In genomic region chr14:28767851-28768548, GRCh38 we compare ENCODE assay signal across 11 cellular contexts. TPM values are rescaled to one million over a fixed set of nuclear protein-coding genes. Genes with fewer than 3 reads are reported as not detected.
DNase-seq lines count a peak whose midpoint lies in the region; ATAC-seq, FAIRE-seq and TF ChIP-seq lines count a peak whose summit lies in the region.
"Had no signal": no experiment of that assay in that cellular context is flagged by ENCODE, and none has a peak within 500 bp of the region (broad histone marks: within the 10 kb centered on the region; RNA-seq: fewer than 3 reads in every experiment).

No MANE protein-coding gene starts in this region.

- H2BK12ac ChIP-seq in H1 (ENCODE audit: low read depth, low read length): peak overlapping the region; percentile 93; the same call in 1 of the 2 replicates

- peaks cover 2 to 18% (median 8%) of the 10 kb centered on the region in 4 experiments; a peak in 3 of 7 replicates for H3K4me1 ChIP-seq in H1 (replicated peaks in 1 of 4; ENCODE audit: control insufficient read depth in 3 of 4, insufficient read depth in 4 of 4, low read length in 3 of 4)
- H3K4me1 ChIP-seq in neural progenitor cell: peaks cover 3% of the 10 kb centered on the region

- H4K91ac ChIP-seq in H1 (replicated peaks; ENCODE audit: insufficient read length, low read length): no peak overlapping the region

- peak overlapping the region; percentile 46 for H3K27ac Mint-ChIP-seq in neural progenitor cell

- ATAC-seq in GM19467 (IDR thresholded peaks at IDR 0.05; ENCODE audit: unreplicated experiment): no peak

- H2BK5ac ChIP-seq in H1 (ENCODE audit: low read depth, low read length): peak overlapping the region; percentile 50; the same call in 1 of the 2 replicates

- peaks cover 65% of the 10 kb centered on the region for H3K27me3 Mint-ChIP-seq in neural progenitor cell (ENCODE audit: insufficient read depth, low read depth)

- TF ChIP-seq CTCF in H1 (IDR thresholded peaks at IDR 0.05; ENCODE audit: control extremely low read depth in 1 of 3, insufficient read depth in 1 of 3, low read depth in 1 of 3, low read length in 3 of 3): peak; percentile 45 to 69 (median 61)
- TF ChIP-seq CTCF in neural progenitor cell (IDR thresholded peaks at IDR 0.05): peak; percentile 50

- peaks cover 2 to 9% of the 10 kb centered on the region in 2 experiments for H4K20me1 ChIP-seq in H1 (replicated peaks in 1 of 2; ENCODE audit: control insufficient read depth in 1 of 2, insufficient read depth in 2 of 2, low read length in 2 of 2)
- H4K20me1 ChIP-seq in neural progenitor cell (ENCODE audit: low read depth): peaks cover 52% of the 10 kb centered on the region

- H3F3A ChIP-seq in neural progenitor cell (ENCODE audit: low read depth): peaks cover 29% of the 10 kb centered on the region

- H3K4me1 Mint-ChIP-seq in neural progenitor cell: peaks cover 6% of the 10 kb centered on the region

- H3K36me3 Mint-ChIP-seq in neural progenitor cell: no peaks in the 10 kb centered on the region

- no peak overlapping the region for H3K56ac ChIP-seq in H1 (replicated peaks; ENCODE audit: insufficient read length, low read depth, low read length)

- H2AFZ ChIP-seq in H1 (ENCODE audit: low read length): peak overlapping the region; percentile 95; the same call in 1 of the 2 replicates
- H2AFZ ChIP-seq in neural progenitor cell (replicated peaks): peak overlapping the region; percentile 81

- no peaks in the 10 kb centered on the region for H3K79me1 ChIP-seq in H1 (ENCODE audit: low read depth, low read length)

- H3K9ac ChIP-seq in H1 (replicated peaks in 1 of 4; ENCODE audit: extremely low read depth in 1 of 4, low read depth in 3 of 4, low read length in 3 of 4) (no peak overlapping the region), neural progenitor cell (no peak overlapping the region)

- no peak for TF ChIP-seq EP300 in H1 (IDR thresholded peaks at IDR 0.05; ENCODE audit: borderline replicate concordance in 1 of 2, low read depth in 2 of 2, low read length in 2 of 2)

- H2BK120ac ChIP-seq in H1 (replicated peaks; ENCODE audit: low read depth, low read length): no peak overlapping the region

- H3K27ac ChIP-seq in H1 (ENCODE audit: low read depth, low read length) (no peak overlapping the region), neural progenitor cell (no peak overlapping the region)
- H3K27ac ChIP-seq: SK-N-MC, tibial artery had no signal

- H3K4me3 ChIP-seq in H1 (ENCODE audit: extremely low read depth in 1 of 4, insufficient read depth in 2 of 4, low read depth in 3 of 4, low read length in 4 of 4): peak overlapping the region; percentile 30 to 51 (median 34)
- peak overlapping the region; percentile 36 for H3K4me3 ChIP-seq in neural progenitor cell

- peak in 1 of 2 experiments; percentile 22; a peak in 2 of 4 replicates for TF ChIP-seq RAD21 in H1 (IDR thresholded peaks at IDR 0.05 in 1 of 2, conservative IDR thresholded peaks at IDR 0.05 in 1 of 2; ENCODE audit: low read depth in 2 of 2, low read length in 2 of 2)

- H3K36me3 ChIP-seq in H1 (ENCODE audit: control insufficient read depth in 2 of 4, insufficient read depth in 4 of 4, low read length in 3 of 4): no peaks in the 10 kb centered on the region
- H3K36me3 ChIP-seq in neural progenitor cell: no peaks in the 10 kb centered on the region
- H3K36me3 ChIP-seq: tibial artery had no signal

- no peak for TF ChIP-seq POLR2A in H1 (IDR thresholded peaks at IDR 0.05; ENCODE audit: control extremely low read depth in 1 of 2, low read depth in 2 of 2, low read length in 2 of 2)

- WGBS in H1 (ENCODE audit: extremely low coverage in 1 of 2, insufficient coverage in 1 of 2, insufficient read length in 1 of 2, insufficient replicate concordance in 2 of 2, low coverage in 1 of 2, low lambda C conversion rate in 2 of 2, missing lambda C conversion rate in 1 of 2), 2 experiments: 3% methylated on average over 63 of the region's 65 CpGs; no CpG with 5 or more reads in 1 of the 2 experiments

- no peak for FAIRE-seq in H1 (lab: Jason Lieb, UNC)

- H3K9me3 ChIP-seq in H1 (ENCODE audit: insufficient read depth in 2 of 2, low read depth in 1 of 2, low read length in 1 of 2) (no peaks in the 10 kb centered on the region), neural progenitor cell (ENCODE audit: low read depth) (no peaks in the 10 kb centered on the region)

- peaks cover 17% of the 10 kb centered on the region for H3K23me2 ChIP-seq in H1 (ENCODE audit: low read depth, low read length)

- no peak overlapping the region for H3K23ac ChIP-seq in H1 (ENCODE audit: insufficient read length)

- H3K79me2 ChIP-seq in H1 (ENCODE audit: control insufficient read depth in 1 of 2, insufficient read depth in 2 of 2, low read length in 2 of 2): no peaks in the 10 kb centered on the region
- no peaks in the 10 kb centered on the region for H3K79me2 ChIP-seq in neural progenitor cell (ENCODE audit: low read depth)

- DNase-seq in DMS53 (lab: John Stamatoyannopoulos, UW) (peak; percentile 15), DMS53 treated with DMSO at 0.1 percent for 48 hours (lab: John Stamatoyannopoulos, UW; ENCODE audit: unreplicated experiment) (no peak), NCI-H446 (lab: John Stamatoyannopoulos, UW) (peak; percentile 62 to 79), H1 (ENCODE audit: low read depth in 1 of 2, low spot score in 2 of 2) (peak in 1 of 2 experiments; percentile 88), neural progenitor cell (ENCODE audit: low spot score) (peak; percentile 78)
- no peak for DNase-seq in activated CD4-positive, CD25-positive, alpha-beta regulatory T cell (lab: John Stamatoyannopoulos, UW)
- no peak for DNase-seq in stimulated activated naive CD4-positive, alpha-beta T cell treated with Interleukin-2 at 50 U/mL for 16 hours (lab: John Stamatoyannopoulos, UW)
- DNase-seq: 8988T, tibial artery had no signal

- POLR2A ChIA-PET in H1 (lab: Charles Lee; ENCODE audit: partially characterized antibody): interaction anchor here (1.2 kb wide), 1 partner anchor 9 kb away, joined by 4 read pairs; no protein-coding TSS in a partner anchor

- peaks cover 2% of the 10 kb centered on the region for H3K9me3 Mint-ChIP-seq in neural progenitor cell

- H2BK20ac ChIP-seq in H1 (ENCODE audit: low read length): no peak overlapping the region; the same call in 1 of the 2 replicates

- H3K27me3 ChIP-seq in H1 (replicated peaks in 1 of 4; ENCODE audit: control insufficient read depth in 3 of 4, extremely low read depth in 1 of 4, insufficient read depth in 3 of 4, low read length in 3 of 4): peaks cover 46 to 85% (median 73%) of the 10 kb centered on the region in 4 experiments
- peaks cover 100% of the 10 kb centered on the region for H3K27me3 ChIP-seq in neural progenitor cell

- H3K18ac ChIP-seq in H1 (ENCODE audit: extremely low read depth, low read length): peak overlapping the region; percentile 66; the same call in 1 of the 2 replicates

- H4K8ac ChIP-seq in H1 (ENCODE audit: extremely low read depth, insufficient read depth, low read length): peak overlapping the region; percentile 45

- CTCF ChIA-PET in H1 (lab: Charles Lee; ENCODE audit: partially characterized antibody): interaction anchor here (1.3 to 6.7 kb wide), 2 partner anchors 12 kb away, joined by 9 to 63 read pairs; no protein-coding TSS in a partner anchor

- peak overlapping the region; percentile 89 for H3K4me3 Mint-ChIP-seq in neural progenitor cell

- H3K4me2 ChIP-seq in H1 (ENCODE audit: insufficient read depth in 1 of 2, low read depth in 2 of 2, low read length in 2 of 2) (peak overlapping the region; percentile 79 to 85), neural progenitor cell (peak overlapping the region; percentile 36)

- H2AK5ac ChIP-seq in H1 (ENCODE audit: low read depth, low read length): no peak overlapping the region

- no peak overlapping the region for H3K4ac ChIP-seq in H1 (replicated peaks; ENCODE audit: insufficient read length, low read depth, low read length)

- H2BK15ac ChIP-seq in H1 (ENCODE audit: low read length): no peak overlapping the region

- no peak overlapping the region for H3K14ac ChIP-seq in H1 (ENCODE audit: insufficient read length)

- H4K5ac ChIP-seq in H1 (ENCODE audit: insufficient read length, low read depth, low read length): no peak overlapping the region

TF ChIP-seq in H1, 55 proteins besides CTCF, POLR2A, EP300 and RAD21 (continues in another document):
- TF ChIP-seq, protein P1, sequence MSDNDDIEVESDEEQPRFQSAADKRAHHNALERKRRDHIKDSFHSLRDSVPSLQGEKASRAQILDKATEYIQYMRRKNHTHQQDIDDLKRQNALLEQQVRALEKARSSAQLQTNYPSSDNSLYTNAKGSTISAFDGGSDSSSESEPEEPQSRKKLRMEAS (IDR thresholded peaks at IDR 0.05): peak; percentile 81
- no peak for TF ChIP-seq CREB1 (IDR thresholded peaks at IDR 0.05)
- no peak for TF ChIP-seq CBX5 (IDR thresholded peaks at IDR 0.05; ENCODE audit: low read depth, low read length)
- TF ChIP-seq E2F6 (IDR thresholded peaks at IDR 0.05): peak; percentile 78
- no peak for TF ChIP-seq JUND (IDR thresholded peaks at IDR 0.05; ENCODE audit: low read length)
- no peak for TF ChIP-seq TAF1 (IDR thresholded peaks at IDR 0.05; ENCODE audit: low read depth, low read length)
- TF ChIP-seq POLR2AphosphoS5 (IDR thresholded peaks at IDR 0.05; ENCODE audit: low read depth, low read length): no peak
- no peak for TF ChIP-seq BRCA1 (IDR thresholded peaks at IDR 0.05; ENCODE audit: low read depth, low read length)
- TF ChIP-seq CTBP2 (IDR thresholded peaks at IDR 0.05; ENCODE audit: borderline replicate concordance, insufficient read depth, insufficient read length, low read length): peak; percentile 92
- peak; percentile 97 for TF ChIP-seq RNF2 (IDR thresholded peaks at IDR 0.05; ENCODE audit: borderline replicate concordance, low read depth, low read length, missing control alignments, poor library complexity, severe bottlenecking)
- TF ChIP-seq CEBPB (IDR thresholded peaks at IDR 0.05; ENCODE audit: low read depth, low read length): no peak

RNA-seq across cellular contexts. Expression of gene FOXG1, which starts 1.4 kb away (rescaled TPM):
- total RNA-seq in H1 (2021; fragmentation: NEBNext Ultra II Directional; extraction: Animal tissue kit (Norgen Biotek cat#: 25700)): 0.24 and 0.29 TPM in 2 replicates
- polyA plus RNA-seq in H1 (2011; rRNA removed): 0.03 and 0.08 TPM in 2 replicates
- polyA plus RNA-seq in H1 (2011; cell fraction: cytosol; rRNA removed): 0.03 TPM
- polyA plus RNA-seq in H1 (2011; cell fraction: nucleus; rRNA removed): 0.09 TPM
- polyA plus RNA-seq in H1 (2012, experiment 1 of 2): 0.05 to 0.12 TPM (median 0.11 TPM) in 4 replicates
- 0.07 TPM for polyA plus RNA-seq in H1 (2012, experiment 2 of 2)
- 0.14 TPM for polyA plus RNA-seq in H1 (2013, experiment 1 of 2)
- polyA plus RNA-seq in H1 (2013, experiment 2 of 2): 0.13 TPM
- polyA minus RNA-seq in H1 (2011; rRNA and poly(A)+ RNA removed): not detected in 2 replicates
- not detected for polyA minus RNA-seq in H1 (2011; cell fraction: cytosol; rRNA and poly(A)+ RNA removed)
- not detected for polyA minus RNA-seq in H1 (2011; cell fraction: nucleus; rRNA and poly(A)+ RNA removed)
- 0.69 and 1.5 TPM in 2 replicates for total RNA-seq in neural progenitor cell (ENCODE audit: low replicate concordance)

Comparison
In these comparisons a context has a peak if more than half of its experiments do, and no peak if none do; other contexts are left out.
1. DNase-seq: peak in DMS53 (single experiment), NCI-H446 (2 of 2) and neural progenitor cell (single experiment); none in DMS53 treated with DMSO at 0.1 percent for 48 hours (single experiment), activated CD4-positive, CD25-positive, alpha-beta regulatory T cell (0 of 4) and stimulated activated naive CD4-positive, alpha-beta T cell treated with Interleukin-2 at 50 U/mL for 16 hours (single experiment).